In the genomic region with DNA sequence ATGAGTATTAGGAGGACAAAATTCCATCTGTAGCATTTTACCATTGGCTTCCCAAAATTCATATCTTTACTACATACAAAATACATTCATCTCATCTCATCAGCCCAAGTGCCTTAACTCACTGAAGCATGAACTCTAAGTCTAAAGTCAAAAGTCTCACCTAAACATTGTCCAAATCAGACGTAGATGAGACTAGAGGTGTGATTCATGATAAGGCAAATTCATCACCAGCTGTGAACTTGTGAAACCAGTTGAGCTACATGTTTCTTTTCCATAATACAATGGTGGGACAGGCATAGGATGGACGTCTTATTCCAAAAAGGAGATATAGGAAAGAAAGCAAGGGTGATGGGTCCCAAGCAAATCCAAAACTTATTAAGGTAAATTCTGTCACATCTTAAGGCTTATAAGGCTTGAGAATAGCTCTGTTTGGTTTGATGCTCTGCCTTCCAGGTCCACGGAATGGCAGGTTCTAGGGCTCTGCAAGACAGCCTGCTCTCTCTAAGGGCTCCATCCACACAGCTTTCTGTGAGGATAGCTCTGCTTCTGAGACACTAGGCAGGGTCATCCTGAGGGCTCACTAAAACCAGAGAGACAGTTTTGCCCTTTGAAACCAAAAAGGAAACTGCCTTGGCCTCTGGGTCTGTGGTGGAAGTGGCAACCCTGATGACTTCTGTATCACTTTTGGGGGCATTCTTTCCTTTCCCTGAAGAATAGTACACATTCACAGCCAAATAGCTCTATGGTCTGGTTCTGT, we compare ENCODE assay signal across 8 cellular contexts. TPM values are rescaled to one million over a fixed set of nuclear protein-coding genes. Genes with fewer than 3 reads are reported as not detected.
A peak's percentile ranks its signal among the peaks of the same experiment; 100 is the strongest.
DNase-seq lines count a peak whose midpoint lies in the region; ATAC-seq and TF ChIP-seq lines count a peak whose summit lies in the region.

No MANE protein-coding gene starts in this region.

- no peak for DNase-seq in CD8-positive, alpha-beta T cell
- no peak for DNase-seq in osteoblast (ENCODE audit: insufficient read length, low spot score, missing footprints)
- DNase-seq in putamen (ENCODE audit: low spot score), result no peak
- no peak for DNase-seq in GM10248 (ENCODE audit: extremely low spot score)
- DNase-seq in AML-193 (lab: John Stamatoyannopoulos, UW), result no peak

- intact Hi-C loops in CD8-positive, alpha-beta T cell (cut with DNase I, micrococcal nuclease), result loop anchor here in 1 of 2 experiments (10.0 kb wide), 1 partner anchor 364 kb away; no protein-coding TSS in a partner anchor

- H3K27me3 Mint-ChIP-seq in CD8-positive, alpha-beta T cell (ENCODE audit: low read depth), result no peaks in the 10 kb centered on the region
- H3K27me3 Mint-ChIP-seq in activated T-helper 17 cell treated with anti-CD3 and anti-CD28 coated beads, Interleukin-2, amount 50 U/mL, for 72 hours, result no peaks in the 10 kb centered on the region

- H3K4me3 ChIP-seq in CD8-positive, alpha-beta T cell (ENCODE audit: low read depth, low read length), result no peak overlapping the region
- H3K4me3 ChIP-seq in osteoblast (ENCODE audit: insufficient read depth, low read length), result no peak overlapping the region

- peak overlapping the region; percentile 16 for H3K27ac Mint-ChIP-seq in CD8-positive, alpha-beta T cell
- H3K27ac Mint-ChIP-seq in activated T-helper 17 cell treated with anti-CD3 and anti-CD28 coated beads, Interleukin-2, amount 50 U/mL, for 72 hours, result no peak overlapping the region

- no peaks in the 10 kb centered on the region for H4K20me1 ChIP-seq in osteoblast (ENCODE audit: insufficient read depth, low read length)

- no peaks in the 10 kb centered on the region for H3K36me3 ChIP-seq in CD8-positive, alpha-beta T cell (ENCODE audit: insufficient read depth, low read length)
- no peaks in the 10 kb centered on the region for H3K36me3 ChIP-seq in osteoblast (ENCODE audit: insufficient read depth, low read length)

- H3K27me3 ChIP-seq in CD8-positive, alpha-beta T cell (ENCODE audit: insufficient read depth, low read length), result no peaks in the 10 kb centered on the region
- H3K27me3 ChIP-seq in osteoblast (ENCODE audit: insufficient read depth, low read length), result no peaks in the 10 kb centered on the region

- no peak for ATAC-seq in CD8-positive, alpha-beta T cell
- ATAC-seq in GM19035 (IDR thresholded peaks at IDR 0.05; ENCODE audit: unreplicated experiment), result peak; percentile 38
- peak; percentile 60 for ATAC-seq in HG03064 (IDR thresholded peaks at IDR 0.05; ENCODE audit: low read depth, unreplicated experiment)
- ATAC-seq in activated T-helper 17 cell treated with anti-CD3 and anti-CD28 coated beads, Interleukin-2, amount 50 U/mL, for 72 hours (replicated peaks), result peak; percentile 37

- no peak overlapping the region for H3K4me2 ChIP-seq in osteoblast (ENCODE audit: insufficient read depth, low read length)

- no peaks in the 10 kb centered on the region for H3K9me3 Mint-ChIP-seq in CD8-positive, alpha-beta T cell
- no peaks in the 10 kb centered on the region for H3K9me3 Mint-ChIP-seq in activated T-helper 17 cell treated with anti-CD3 and anti-CD28 coated beads, Interleukin-2, amount 50 U/mL, for 72 hours

- no peaks in the 10 kb centered on the region for H3K4me1 ChIP-seq in CD8-positive, alpha-beta T cell (ENCODE audit: insufficient read depth, low read length)
- no peaks in the 10 kb centered on the region for H3K4me1 ChIP-seq in osteoblast (ENCODE audit: insufficient read depth, low read length)

- peaks cover 33% of the 10 kb centered on the region for H3K4me1 Mint-ChIP-seq in CD8-positive, alpha-beta T cell (ENCODE audit: low read depth)
- peaks cover 33% of the 10 kb centered on the region for H3K4me1 Mint-ChIP-seq in activated T-helper 17 cell treated with anti-CD3 and anti-CD28 coated beads, Interleukin-2, amount 50 U/mL, for 72 hours

- H3K9me3 ChIP-seq in CD8-positive, alpha-beta T cell (ENCODE audit: low read length), result no peaks in the 10 kb centered on the region
- H3K9me3 ChIP-seq in osteoblast (ENCODE audit: low read depth, low read length), result no peaks in the 10 kb centered on the region

- no peaks in the 10 kb centered on the region for H3K79me2 ChIP-seq in osteoblast (ENCODE audit: insufficient read depth, low read length)

- H2AFZ ChIP-seq in osteoblast (ENCODE audit: low read length), result no peak overlapping the region

- no peak overlapping the region for H3K4me3 Mint-ChIP-seq in CD8-positive, alpha-beta T cell
- H3K4me3 Mint-ChIP-seq in activated T-helper 17 cell treated with anti-CD3 and anti-CD28 coated beads, Interleukin-2, amount 50 U/mL, for 72 hours, result no peak overlapping the region

- CTCF ChIA-PET in CD8-positive, alpha-beta T cell (lab: Charles Lee), result interaction anchor here (1.7 to 2.6 kb wide), 2 partner anchors 8 to 11 kb away, joined by 6 to 11 read pairs; no protein-coding TSS in a partner anchor
- CTCF ChIA-PET in GM10248 (lab: Yijun Ruan, JAX), result interaction anchor here (0.7 to 13.8 kb wide), 7 partner anchors 8 to 88 kb away, joined by 3 to 179 read pairs (median 4); no protein-coding TSS in a partner anchor

- TF ChIP-seq CTCF in CD8-positive, alpha-beta T cell (IDR thresholded peaks at IDR 0.05), result no peak
- TF ChIP-seq CTCF in osteoblast (IDR thresholded peaks at IDR 0.05; ENCODE audit: extremely low read depth, low read depth, low read length) (no peak), GM10248 (IDR thresholded peaks at IDR 0.05; ENCODE audit: control extremely low read depth, extremely low read depth, low read depth, missing control alignments) (no peak)

- H3K27ac ChIP-seq in CD8-positive, alpha-beta T cell (ENCODE audit: low read depth, low read length), result no peak overlapping the region
- no peak overlapping the region for H3K27ac ChIP-seq in osteoblast (ENCODE audit: low read depth, low read length)

- H3K36me3 Mint-ChIP-seq in CD8-positive, alpha-beta T cell, result peaks cover 42% of the 10 kb centered on the region
- H3K36me3 Mint-ChIP-seq in activated T-helper 17 cell treated with anti-CD3 and anti-CD28 coated beads, Interleukin-2, amount 50 U/mL, for 72 hours (ENCODE audit: low read depth), result peaks cover 58% of the 10 kb centered on the region

- POLR2A ChIA-PET in CD8-positive, alpha-beta T cell (lab: Charles Lee), result interaction anchor here (0.6 to 1.9 kb wide), 2 partner anchors 9 to 820 kb away, joined by 5 to 10 read pairs; a partner anchor contains a TSS
- POLR2A ChIA-PET in GM10248 (lab: Yijun Ruan, JAX), result interaction anchor here (1.8 kb wide), 1 partner anchor 9 kb away, joined by 5 read pairs; a partner anchor contains a TSS

RNA-seq across cellular contexts. Expression of a gene that starts 9.6 kb away (rescaled TPM):
- total RNA-seq in CD8-positive, alpha-beta T cell, result 10 to 100 TPM; 30.8 to 32.5 TPM
- 10 to 100 TPM; 24.8 to 26.7 TPM for total RNA-seq in activated T-helper 17 cell treated with anti-CD3 and anti-CD28 coated beads, Interleukin-2, amount 50 U/mL, for 72 hours
- 7.2 and 9.1 TPM in 2 replicates for total RNA-seq in osteoblast

RNA-seq across cellular contexts. Expression of a gene that starts 35.0 kb away (rescaled TPM):
- 1 to 10 TPM; 3.2 to 4.0 TPM for total RNA-seq in CD8-positive, alpha-beta T cell
- total RNA-seq in activated T-helper 17 cell treated with anti-CD3 and anti-CD28 coated beads, Interleukin-2, amount 50 U/mL, for 72 hours, result 10 to 100 TPM; 23.4 to 31.2 TPM
- 3.3 and 3.8 TPM in 2 replicates for total RNA-seq in osteoblast
